Comparison of ENCODE assay signal across 8 cellular contexts in genomic region chr3:33440578-33441321, GRCh38. TPM values are rescaled to one million over a fixed set of nuclear protein-coding genes. Genes with fewer than 3 reads are reported as not detected.
DNase-seq lines count a peak whose midpoint lies in the region; ATAC-seq and TF ChIP-seq lines count a peak whose summit lies in the region.

No MANE protein-coding gene starts in this region.

- no peaks in the 10 kb centered on the region for H3K36me3 ChIP-seq in BE2C
- H3K36me3 ChIP-seq in WERI-Rb-1 = peaks cover 4% of the 10 kb centered on the region

- no peaks in the 10 kb centered on the region for H3K4me1 ChIP-seq in BE2C

- H3K27ac ChIP-seq in WERI-Rb-1 (peak overlapping the region; percentile 93), coronary artery (peak overlapping the region; percentile 92 to 99)

- no peak for TF ChIP-seq CTCF in BE2C (IDR thresholded peaks at IDR 0.05; ENCODE audit: low read depth, low read length)
- TF ChIP-seq CTCF in WERI-Rb-1 (IDR thresholded peaks at IDR 0.05; ENCODE audit: low read depth, low read length) = no peak
- no peak for TF ChIP-seq CTCF in coronary artery (IDR thresholded peaks at IDR 0.05)

- ATAC-seq in GM18873 (IDR thresholded peaks at IDR 0.05; ENCODE audit: low FRiP score, unreplicated experiment) (peak; percentile 93), HG03108 (IDR thresholded peaks at IDR 0.05; ENCODE audit: unreplicated experiment) (peak; percentile 0), left lobe of liver (peak; percentile 70)

- H3K9me3 ChIP-seq in BE2C (no peaks in the 10 kb centered on the region), WERI-Rb-1 (ENCODE audit: severe bottlenecking) (no peaks in the 10 kb centered on the region)

- H3K4me3 ChIP-seq in BE2C (ENCODE audit: low read depth, low read length) = peak overlapping the region; percentile 81
- peak overlapping the region; percentile 82 for H3K4me3 ChIP-seq in WERI-Rb-1 (ENCODE audit: low read depth, low read length)
- H3K4me3 ChIP-seq in coronary artery = peak overlapping the region; percentile 99

- DNase-seq in BE2C (peak; percentile 96), NCI-H2171 treated with DMSO at 0.1 percent for 48 hours (lab: John Stamatoyannopoulos, UW) (peak; percentile 96), WERI-Rb-1 (peak; percentile 99), coronary artery (ENCODE audit: low spot score) (peak; percentile 100), left lobe of liver (ENCODE audit: low spot score) (peak; percentile 100)
- peak; percentile 92 to 98 (median 95) for DNase-seq in stimulated activated CD4-positive, alpha-beta T cell treated with anti-CD3 and anti-CD28 coated beads, TNF-alpha, amount 100 ng/mL, for 24 hours (ENCODE audit: low read depth in 3 of 3)

- H3K27me3 ChIP-seq in BE2C = no peaks in the 10 kb centered on the region
- H3K27me3 ChIP-seq in WERI-Rb-1 (ENCODE audit: insufficient read depth, low read depth, severe bottlenecking) = no peaks in the 10 kb centered on the region

RNA-seq across cellular contexts. Expression of gene UBP1, which starts 0.5 kb away (rescaled TPM):
- polyA plus RNA-seq in BE2C (2012; ENCODE audit: insufficient read depth, insufficient read length, low read depth) = 36.4 TPM
- 24.3 TPM for total RNA-seq in left lobe of liver

Comparison
In these comparisons a context has a peak if more than half of its experiments do, and no peak if none do; other contexts are left out.
1. Peak in every context shown above with its lines: DNase-seq, ATAC-seq, H3K4me3 ChIP-seq and H3K27ac ChIP-seq.
2. ATAC-seq: peak in every context shown above with its lines; median percentile 93 in GM18873; 70 in left lobe of liver; 0 in HG03108.